ENCODE assay signal across 2 cellular contexts in the genomic region with DNA sequence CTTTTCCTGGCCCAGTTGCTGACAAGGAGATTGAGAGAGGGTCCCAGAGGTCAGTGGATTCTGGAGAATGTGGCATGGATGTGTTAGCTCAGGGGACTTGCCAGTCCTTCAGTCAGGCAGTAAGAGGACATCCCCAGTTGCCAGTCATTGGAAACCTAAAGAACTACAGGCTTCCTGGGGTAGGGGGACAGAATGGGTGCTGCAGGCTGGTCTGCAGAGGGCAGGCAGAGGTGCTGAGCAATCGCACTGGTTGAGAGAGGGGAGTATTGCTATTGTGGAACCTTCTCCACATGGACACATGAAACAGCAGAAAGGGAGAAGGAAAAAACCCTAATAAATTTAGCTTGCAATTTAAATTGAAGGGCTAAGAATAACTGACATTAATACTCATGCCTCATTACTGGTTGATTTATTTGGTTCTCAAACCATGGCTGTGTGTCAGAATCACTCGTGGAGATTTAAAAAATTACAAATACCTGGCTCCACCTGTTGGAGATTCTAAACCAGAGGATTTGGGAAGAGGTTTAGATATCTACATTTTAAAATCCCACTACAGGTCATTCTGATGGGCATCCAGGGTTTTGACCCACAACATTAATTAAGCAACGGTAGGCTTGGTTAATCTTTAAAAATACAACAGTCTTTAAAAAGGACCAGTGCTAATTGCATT.
TF ChIP-seq lines count a peak whose summit lies in the region.

No MANE protein-coding gene starts in this region.

TF ChIP-seq in liver, 16 proteins besides CTCF, POLR2A, EP300 and RAD21 (continued from another document):
- TF ChIP-seq RXRA (IDR thresholded peaks at IDR 0.05), result peak; percentile 33 to 41
- no peak for TF ChIP-seq JUND (IDR thresholded peaks at IDR 0.05)
- TF ChIP-seq YY1 (IDR thresholded peaks at IDR 0.05), result no peak
- peak in 1 of 2 donors; percentile 22 for TF ChIP-seq HNF4A (conservative IDR thresholded peaks at IDR 0.05)
- no peak for TF ChIP-seq TAF1 (conservative IDR thresholded peaks at IDR 0.05)
- no peak for TF ChIP-seq FOXA2 (IDR thresholded peaks at IDR 0.05)
TF ChIP-seq in liver: peak in this region for 2.

TF ChIP-seq in HepG2, 621 proteins besides CTCF, POLR2A, EP300 and RAD21:
- TF ChIP-seq HNRNPL (IDR thresholded peaks at IDR 0.05; ENCODE audit: low read depth, low read length), result no peak
- no peak for TF ChIP-seq ZNF256 (CRISPR knock-in tag; conservative IDR thresholded peaks at IDR 0.05)
- TF ChIP-seq KMT2B (CRISPR knock-in tag; IDR thresholded peaks at IDR 0.05), result no peak
- no peak for TF ChIP-seq JUNB (CRISPR knock-in tag; IDR thresholded peaks at IDR 0.05; ENCODE audit: borderline replicate concordance)
- no peak for TF ChIP-seq ZBTB37 (CRISPR knock-in tag; IDR thresholded peaks at IDR 0.05)
- no peak for TF ChIP-seq ZBTB33 (CRISPR knock-in tag; IDR thresholded peaks at IDR 0.05)
- no peak for TF ChIP-seq REL (CRISPR knock-in tag; conservative IDR thresholded peaks at IDR 0.05)
- TF ChIP-seq FOXP4 (CRISPR knock-in tag; IDR thresholded peaks at IDR 0.05), result no peak
- TF ChIP-seq PRDM10 (CRISPR knock-in tag; IDR thresholded peaks at IDR 0.05; ENCODE audit: low read depth), result no peak
- no peak for TF ChIP-seq YY1 (IDR thresholded peaks at IDR 0.05; ENCODE audit: insufficient read depth, insufficient replicate concordance, low read depth, low read length)
- no peak for TF ChIP-seq ZNF616 (CRISPR knock-in tag; IDR thresholded peaks at IDR 0.05; ENCODE audit: low read depth)
- no peak for TF ChIP-seq MBNL3 (CRISPR knock-in tag; conservative IDR thresholded peaks at IDR 0.05)
- no peak for TF ChIP-seq ZBTB43 (CRISPR knock-in tag; conservative IDR thresholded peaks at IDR 0.05)
- no peak for TF ChIP-seq NFE2 (CRISPR knock-in tag; IDR thresholded peaks at IDR 0.05)
- no peak for TF ChIP-seq ZFP36L2 (CRISPR knock-in tag; IDR thresholded peaks at IDR 0.05)
- no peak for TF ChIP-seq ZSCAN12 (CRISPR knock-in tag; IDR thresholded peaks at IDR 0.05)
- no peak for TF ChIP-seq POGZ (CRISPR knock-in tag; IDR thresholded peaks at IDR 0.05)
- TF ChIP-seq ZBTB46 (CRISPR knock-in tag; IDR thresholded peaks at IDR 0.05; ENCODE audit: borderline replicate concordance), result no peak
- no peak for TF ChIP-seq ZFYVE20 (CRISPR knock-in tag; IDR thresholded peaks at IDR 0.05; ENCODE audit: borderline replicate concordance, low read depth)
- TF ChIP-seq HIC2 (CRISPR knock-in tag; IDR thresholded peaks at IDR 0.05; ENCODE audit: low read depth), result no peak
